Comparison of ENCODE assay signal across 8 cellular contexts in the genomic region with DNA sequence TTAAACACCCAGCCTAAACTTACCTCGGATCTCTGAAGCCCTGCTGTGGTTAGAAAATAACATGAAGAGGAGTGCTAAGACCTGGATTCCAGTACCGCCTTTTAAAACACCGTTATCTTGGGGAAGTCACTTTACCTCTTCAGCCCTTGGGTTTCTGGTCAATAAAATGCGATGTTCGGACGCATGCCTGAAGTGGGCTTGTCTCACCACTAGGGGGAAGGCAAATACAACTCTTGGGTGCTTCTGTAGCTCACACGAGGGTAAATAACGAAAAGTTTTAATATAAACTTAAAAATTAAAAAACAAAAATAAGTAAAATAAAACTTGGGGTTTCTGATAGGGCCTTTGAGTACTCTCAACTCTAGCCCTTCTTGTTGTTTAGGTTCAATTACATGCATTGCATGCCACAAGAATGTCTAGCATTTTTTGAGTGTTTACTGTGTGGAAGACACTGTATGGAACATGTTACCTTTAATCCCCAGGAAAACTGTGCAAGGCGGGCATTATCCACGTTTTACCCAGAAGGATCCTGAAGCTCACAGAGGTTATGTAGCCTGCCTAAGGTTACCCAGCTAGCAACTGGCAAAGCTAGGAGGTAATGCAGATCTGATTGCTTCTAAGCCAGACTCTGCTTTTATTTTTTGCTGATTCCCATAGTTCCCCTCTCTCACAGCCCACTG.
DNase-seq lines count a peak whose midpoint lies in the region; ATAC-seq and TF ChIP-seq lines count a peak whose summit lies in the region.

No MANE protein-coding gene starts in this region.

- DNase-seq in GDM1 (lab: John Stamatoyannopoulos, UW) = peak; percentile 75
- peak; percentile 52 for DNase-seq in KG1 (lab: John Stamatoyannopoulos, UW)
- peak; percentile 56 for DNase-seq in RPMI8226
- DNase-seq in activated T-helper 9 cell treated with anti-CD3 and anti-CD28 coated beads, Interleukin-2, amount 50 U/mL, for 16 hours (ENCODE audit: low read depth) = peak; percentile 5
- peak in 1 of 2 donors; percentile 48 for DNase-seq in foreskin keratinocyte
- no peak for DNase-seq in osteoblast (ENCODE audit: insufficient read length, low spot score, missing footprints)
- peak; percentile 63 for DNase-seq in upper lobe of right lung

- no peak overlapping the region for H2AFZ ChIP-seq in osteoblast (ENCODE audit: low read length)

- ATAC-seq in GM21737 (IDR thresholded peaks at IDR 0.05; ENCODE audit: unreplicated experiment) (peak; percentile 92), foreskin keratinocyte (peak; percentile 90), upper lobe of right lung (peak; percentile 92)

- H3K36me3 ChIP-seq in osteoblast (ENCODE audit: insufficient read depth, low read length) (no peaks in the 10 kb centered on the region), upper lobe of right lung (no peaks in the 10 kb centered on the region)

- H3K4me1 ChIP-seq in foreskin keratinocyte (no peaks in the 10 kb centered on the region), osteoblast (ENCODE audit: insufficient read depth, low read length) (no peaks in the 10 kb centered on the region), upper lobe of right lung (no peaks in the 10 kb centered on the region)

- no peaks in the 10 kb centered on the region for H3K27me3 ChIP-seq in foreskin keratinocyte
- H3K27me3 ChIP-seq in osteoblast (ENCODE audit: insufficient read depth, low read length) = no peaks in the 10 kb centered on the region
- no peaks in the 10 kb centered on the region for H3K27me3 ChIP-seq in upper lobe of right lung

- H3K4me2 ChIP-seq in osteoblast (ENCODE audit: insufficient read depth, low read length) = peak overlapping the region; percentile 29

- H4K20me1 ChIP-seq in osteoblast (ENCODE audit: insufficient read depth, low read length) = no peaks in the 10 kb centered on the region

- no peak overlapping the region for H3K4me3 ChIP-seq in osteoblast (ENCODE audit: insufficient read depth, low read length)
- H3K4me3 ChIP-seq in upper lobe of right lung = no peak overlapping the region

- TF ChIP-seq CTCF in foreskin keratinocyte (conservative IDR thresholded peaks at IDR 0.05) = peak; percentile 91
- peak; percentile 88 for TF ChIP-seq CTCF in osteoblast (IDR thresholded peaks at IDR 0.05; ENCODE audit: extremely low read depth, low read depth, low read length)
- TF ChIP-seq CTCF in upper lobe of right lung (IDR thresholded peaks at IDR 0.05) = peak; percentile 87

- no peaks in the 10 kb centered on the region for H3K9me3 ChIP-seq in osteoblast (ENCODE audit: low read depth, low read length)
- H3K9me3 ChIP-seq in upper lobe of right lung = no peaks in the 10 kb centered on the region

- H3K27ac ChIP-seq in foreskin keratinocyte (no peak overlapping the region), osteoblast (ENCODE audit: low read depth, low read length) (no peak overlapping the region), upper lobe of right lung (no peak overlapping the region)

- intact Hi-C loops in upper lobe of right lung (cut with DNase I) = loop anchor here (10.0 kb wide), 2 partner anchors 598 to 1028 kb away; no protein-coding TSS in a partner anchor

- no peaks in the 10 kb centered on the region for H3K79me2 ChIP-seq in osteoblast (ENCODE audit: insufficient read depth, low read length)
